Comparison of ENCODE assay signal across 8 cellular contexts in the genomic region with DNA sequence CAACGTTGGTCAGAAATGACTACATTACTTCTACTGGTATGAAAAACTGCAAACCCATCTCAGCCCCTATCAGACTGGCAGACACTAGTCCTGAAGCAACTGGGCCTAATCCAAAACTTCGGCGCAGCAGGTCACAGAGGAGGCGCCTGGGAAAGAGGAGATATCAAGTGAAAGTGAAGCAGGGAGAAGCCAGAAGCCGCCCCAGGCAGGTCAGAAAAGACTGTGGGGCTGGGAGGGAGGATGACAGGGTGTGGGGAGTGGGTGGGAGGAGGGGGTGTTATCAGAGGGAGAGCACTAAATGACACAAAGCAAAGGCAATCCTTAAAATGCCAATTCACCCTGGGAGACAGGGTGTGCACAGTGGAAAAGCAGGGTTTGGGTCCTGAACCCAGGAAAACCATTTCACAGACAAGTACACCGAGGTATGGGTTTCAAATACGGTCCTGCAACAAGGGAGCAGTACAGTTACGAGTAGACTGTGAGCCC. TPM values are rescaled to one million over a fixed set of nuclear protein-coding genes. Genes with fewer than 3 reads are reported as not detected.
DNase-seq lines count a peak whose midpoint lies in the region; ATAC-seq and TF ChIP-seq lines count a peak whose summit lies in the region.

No MANE protein-coding gene starts in this region.

- peak overlapping the region; percentile 90 for H3K4me3 ChIP-seq in AG09309 (ENCODE audit: control insufficient read depth, low read depth, low read length)
- H3K4me3 ChIP-seq in HUES48 (ENCODE audit: low read depth, low read length): peak overlapping the region; percentile 91
- H3K4me3 ChIP-seq in left ventricle myocardium inferior: peak overlapping the region; percentile 83
- peak overlapping the region; percentile 73 to 96 (median 88) for H3K4me3 ChIP-seq in sigmoid colon

- H3K4me1 ChIP-seq in HUES48 (ENCODE audit: control insufficient read depth, insufficient read depth, low read length): peaks cover 37% of the 10 kb centered on the region
- peaks cover 57% of the 10 kb centered on the region for H3K4me1 ChIP-seq in left ventricle myocardium inferior
- H3K4me1 ChIP-seq in sigmoid colon: peaks cover 0 to 42% (median 23%) of the 10 kb centered on the region in 4 donors

- H3K36me3 ChIP-seq in HUES48 (ENCODE audit: control insufficient read depth, insufficient read depth, low read length) (no peaks in the 10 kb centered on the region), left ventricle myocardium inferior (no peaks in the 10 kb centered on the region), sigmoid colon (no peaks in the 10 kb centered on the region)

- H3K27ac ChIP-seq in HUES48 (ENCODE audit: low read depth, low read length) (peak overlapping the region; percentile 70), left ventricle myocardium inferior (replicated peaks) (peak overlapping the region; percentile 91), sigmoid colon (peak overlapping the region; percentile 77 to 89 (median 88))

- no peaks in the 10 kb centered on the region for H3K9me3 Mint-ChIP-seq in activated T-helper 17 cell treated with anti-CD3 and anti-CD28 coated beads, Interleukin-2, amount 50 U/mL, for 72 hours

- no peaks in the 10 kb centered on the region for H3K27me3 Mint-ChIP-seq in activated T-helper 17 cell treated with anti-CD3 and anti-CD28 coated beads, Interleukin-2, amount 50 U/mL, for 72 hours

- peaks cover 20% of the 10 kb centered on the region for H3K36me3 Mint-ChIP-seq in activated T-helper 17 cell treated with anti-CD3 and anti-CD28 coated beads, Interleukin-2, amount 50 U/mL, for 72 hours (ENCODE audit: low read depth)

- H3K9ac ChIP-seq in HUES48 (ENCODE audit: low read depth, low read length): peak overlapping the region; percentile 82; the same call in 1 of the 2 replicates

- WGBS in sigmoid colon, 2 donors: 1 to 6% methylated on average over 8 of the region's 8 CpGs

- DNase-seq in AG09309 (ENCODE audit: low read depth) (no peak), left ventricle myocardium inferior (peak; percentile 26), sigmoid colon (no peak), NCI-H2171 (lab: John Stamatoyannopoulos, UW) (no peak), ureter (ENCODE audit: low spot score) (no peak)

- no peak for TF ChIP-seq POLR2A in sigmoid colon (IDR thresholded peaks at IDR 0.05)

- H3K27me3 ChIP-seq in HUES48 (ENCODE audit: control insufficient read depth, insufficient read depth, low read length) (no peaks in the 10 kb centered on the region), left ventricle myocardium inferior (ENCODE audit: low read depth) (no peaks in the 10 kb centered on the region), sigmoid colon (no peaks in the 10 kb centered on the region)

- TF ChIP-seq CTCF in AG09309 (IDR thresholded peaks at IDR 0.05; ENCODE audit: control insufficient read depth, insufficient read depth, low read depth, low read length, missing control alignments) (no peak), left ventricle myocardium inferior (IDR thresholded peaks at IDR 0.05; ENCODE audit: borderline replicate concordance) (no peak), sigmoid colon (IDR thresholded peaks at IDR 0.05) (no peak)

- peaks cover 4% of the 10 kb centered on the region for H3K4me1 Mint-ChIP-seq in activated T-helper 17 cell treated with anti-CD3 and anti-CD28 coated beads, Interleukin-2, amount 50 U/mL, for 72 hours

- peak overlapping the region; percentile 92 for H3K27ac Mint-ChIP-seq in activated T-helper 17 cell treated with anti-CD3 and anti-CD28 coated beads, Interleukin-2, amount 50 U/mL, for 72 hours

- no peak for ATAC-seq in activated T-helper 17 cell treated with anti-CD3 and anti-CD28 coated beads, Interleukin-2, amount 50 U/mL, for 72 hours (replicated peaks)
- ATAC-seq in HG03135 (IDR thresholded peaks at IDR 0.05; ENCODE audit: unreplicated experiment): no peak

- H3K4me3 Mint-ChIP-seq in activated T-helper 17 cell treated with anti-CD3 and anti-CD28 coated beads, Interleukin-2, amount 50 U/mL, for 72 hours: peak overlapping the region; percentile 89

- TF ChIP-seq EP300 in sigmoid colon (IDR thresholded peaks at IDR 0.05): no peak

- H3K9me3 ChIP-seq in HUES48 (ENCODE audit: control insufficient read depth, insufficient read depth, low read length): no peaks in the 10 kb centered on the region
- H3K9me3 ChIP-seq in left ventricle myocardium inferior (replicated peaks): no peaks in the 10 kb centered on the region
- no peaks in the 10 kb centered on the region for H3K9me3 ChIP-seq in sigmoid colon

- intact Hi-C loops in left ventricle myocardium inferior (cut with micrococcal nuclease): no loop called here
- intact Hi-C loops in sigmoid colon (cut with DNase I): loop anchor here (5.0 kb wide), 2 partner anchors 171 to 1236 kb away; partner anchors contain the start of genes EXOC4 and SLC35B4

RNA-seq across cellular contexts. Expression of gene CHCHD3, which starts 0.7 kb away (rescaled TPM):
- total RNA-seq in activated T-helper 17 cell treated with anti-CD3 and anti-CD28 coated beads, Interleukin-2, amount 50 U/mL, for 72 hours: 10 to 100 TPM; 30.0 to 65.1 TPM
- total RNA-seq in left ventricle myocardium inferior: 209 TPM
- 10 to 100 TPM; 61.7 to 71.7 (median 63.0) TPM for total RNA-seq in sigmoid colon
- 10 to 100 TPM; 63.7 to 93.4 (median 69.4) TPM for polyA plus RNA-seq in sigmoid colon
- total RNA-seq in ureter: 48.9 TPM
